ENCODE assay signal across 1 cellular context in genomic region chr3:50088725-50089602, GRCh38.
A peak's percentile ranks its signal among the peaks of the same experiment; 100 is the strongest.
TF ChIP-seq lines count a peak whose summit lies in the region.

Gene RBM5, plus strand, starts transcription at chr3:50088919. Its CDS starts 1,516 bp downstream, at chr3:50090435.

TF ChIP-seq in HepG2, 621 proteins besides CTCF, POLR2A, EP300 and RAD21 (continued from another document):
- TF ChIP-seq SNAPC4 (CRISPR knock-in tag; IDR thresholded peaks at IDR 0.05) = 0 out of 2 replicates have a peak, but pooled peaks have one; percentile 34
- TF ChIP-seq MLLT10 (CRISPR knock-in tag; IDR thresholded peaks at IDR 0.05) = no peak
- TF ChIP-seq KLF11 (CRISPR knock-in tag; IDR thresholded peaks at IDR 0.05) = 0 out of 2 replicates have a peak, but pooled peaks have one; percentile 36
- peak; percentile 75 for TF ChIP-seq HNRNPLL (IDR thresholded peaks at IDR 0.05; ENCODE audit: low read depth, low read length, poor library complexity, severe bottlenecking)
- TF ChIP-seq HOXA9 (CRISPR knock-in tag; IDR thresholded peaks at IDR 0.05; ENCODE audit: borderline replicate concordance) = no peak
- TF ChIP-seq REL (CRISPR knock-in tag; conservative IDR thresholded peaks at IDR 0.05) = no peak
- TF ChIP-seq NONO (IDR thresholded peaks at IDR 0.05) = no peak
- TF ChIP-seq NONO (CRISPR knock-in tag; conservative IDR thresholded peaks at IDR 0.05) = no peak; the same call in 1 of the 2 replicates
- TF ChIP-seq ZNF484 (CRISPR knock-in tag; IDR thresholded peaks at IDR 0.05; ENCODE audit: borderline replicate concordance, low read depth) = no peak
- TF ChIP-seq ZBTB46 (CRISPR knock-in tag; IDR thresholded peaks at IDR 0.05; ENCODE audit: borderline replicate concordance) = no peak
- TF ChIP-seq RFX3 (CRISPR knock-in tag; IDR thresholded peaks at IDR 0.05) = no peak
- no peak for TF ChIP-seq ZNF17 (CRISPR knock-in tag; IDR thresholded peaks at IDR 0.05)
- peak; percentile 69; the same call in 1 of the 2 replicates for TF ChIP-seq ZNF281 (CRISPR knock-in tag; IDR thresholded peaks at IDR 0.05; ENCODE audit: borderline replicate concordance)
- no peak for TF ChIP-seq STAG1 (CRISPR knock-in tag; IDR thresholded peaks at IDR 0.05)
- no peak for TF ChIP-seq ZNF292 (CRISPR knock-in tag; IDR thresholded peaks at IDR 0.05; ENCODE audit: borderline replicate concordance, low read depth)
- no peak for TF ChIP-seq JARID2 (CRISPR knock-in tag; IDR thresholded peaks at IDR 0.05; ENCODE audit: insufficient replicate concordance)
- peak; percentile 71; the same call in 1 of the 2 replicates for TF ChIP-seq ZNF558 (CRISPR knock-in tag; IDR thresholded peaks at IDR 0.05; ENCODE audit: borderline replicate concordance)
- no peak for TF ChIP-seq ZNF468 (CRISPR knock-in tag; IDR thresholded peaks at IDR 0.05)
- peak; percentile 41; the same call in 1 of the 2 replicates for TF ChIP-seq FOXA3 (CRISPR knock-in tag; IDR thresholded peaks at IDR 0.05)
- TF ChIP-seq ZNF501 (CRISPR knock-in tag; IDR thresholded peaks at IDR 0.05) = peak; percentile 72; the same call in 1 of the 2 replicates
- no peak for TF ChIP-seq ZNF136 (CRISPR knock-in tag; IDR thresholded peaks at IDR 0.05; ENCODE audit: low read depth)
- no peak for TF ChIP-seq CHD2 (IDR thresholded peaks at IDR 0.05; ENCODE audit: low read depth, low read length)
- TF ChIP-seq TRIM22 (IDR thresholded peaks at IDR 0.05) = no peak
- no peak for TF ChIP-seq ZNF878 (CRISPR knock-in tag; IDR thresholded peaks at IDR 0.05)
- TF ChIP-seq KDM1A (CRISPR knock-in tag; IDR thresholded peaks at IDR 0.05) = no peak
- no peak for TF ChIP-seq ZBTB3 (CRISPR knock-in tag; IDR thresholded peaks at IDR 0.05; ENCODE audit: borderline replicate concordance, low read depth)
- TF ChIP-seq ERF (CRISPR knock-in tag; IDR thresholded peaks at IDR 0.05) = peak; percentile 58; the same call in 1 of the 2 replicates
